ENCODE assay signal across 8 cellular contexts in genomic region chr7:140697447-140698143, GRCh38. TPM values are rescaled to one million over a fixed set of nuclear protein-coding genes. Genes with fewer than 3 reads are reported as not detected.
DNase-seq lines count a peak whose midpoint lies in the region; ATAC-seq and TF ChIP-seq lines count a peak whose summit lies in the region.

No MANE protein-coding gene starts in this region.

- DNase-seq in DND-41, result no peak
- peak; percentile 30 for DNase-seq in RWPE1 (ENCODE audit: low spot score)
- DNase-seq in fibroblast of gingiva (ENCODE audit: low read depth), result peak; percentile 39
- DNase-seq in occipital lobe (lab: John Stamatoyannopoulos, UW), result no peak
- no peak for DNase-seq in NCI-H1105 treated with DMSO at 0.1 percent for 48 hours (lab: John Stamatoyannopoulos, UW)

- H2AFZ ChIP-seq in DND-41 (ENCODE audit: low read depth, low read length) (peak overlapping the region; percentile 95), parathyroid adenoma (peak overlapping the region; percentile 87)

- H3K36me3 ChIP-seq in DND-41 (ENCODE audit: insufficient read depth, low read length) (peaks cover 19% of the 10 kb centered on the region), parathyroid adenoma (ENCODE audit: control insufficient read depth, insufficient read depth, low read length) (no peaks in the 10 kb centered on the region)

- H3K27me3 ChIP-seq in DND-41 (ENCODE audit: insufficient read depth, low read length, poor library complexity), result no peaks in the 10 kb centered on the region
- no peaks in the 10 kb centered on the region for H3K27me3 ChIP-seq in parathyroid adenoma (ENCODE audit: control insufficient read depth, insufficient read depth, low read length)

- H3K4me3 ChIP-seq in DND-41 (ENCODE audit: low read depth in 1 of 2, low read length in 2 of 2), result peak overlapping the region; percentile 48 to 93
- peak overlapping the region; percentile 86 for H3K4me3 ChIP-seq in parathyroid adenoma (ENCODE audit: low read depth, low read length)

- H3K79me2 ChIP-seq in DND-41 (ENCODE audit: insufficient read depth, low read length) (peaks cover 58% of the 10 kb centered on the region), parathyroid adenoma (peaks cover 26% of the 10 kb centered on the region)

- peak; percentile 10 for TF ChIP-seq CTCF in DND-41 (IDR thresholded peaks at IDR 0.05; ENCODE audit: borderline replicate concordance, extremely low read depth, low read length, poor library complexity, severe bottlenecking)
- no peak for TF ChIP-seq CTCF in RWPE1 (conservative IDR thresholded peaks at IDR 0.05; ENCODE audit: low read depth)
- no peak for TF ChIP-seq CTCF in parathyroid adenoma (IDR thresholded peaks at IDR 0.05)

- POLR2A ChIA-PET in RWPE1 (lab: Yijun Ruan, JAX; ENCODE audit: low non-redundant PET), result no interaction called here

- H3K4me2 ChIP-seq in DND-41 (ENCODE audit: insufficient read depth, low read length) (peak overlapping the region; percentile 99), parathyroid adenoma (ENCODE audit: low read length) (peak overlapping the region; percentile 81)

- H3K9me3 ChIP-seq in DND-41 (ENCODE audit: insufficient read depth, low read length, severe bottlenecking), result no peaks in the 10 kb centered on the region
- no peaks in the 10 kb centered on the region for H3K9me3 ChIP-seq in parathyroid adenoma (ENCODE audit: control insufficient read depth, low read length)

- peaks cover 31% of the 10 kb centered on the region for H3K4me1 ChIP-seq in DND-41 (ENCODE audit: insufficient read depth, low read length)
- peaks cover 11% of the 10 kb centered on the region for H3K4me1 ChIP-seq in parathyroid adenoma

- CTCF ChIA-PET in RWPE1 (lab: Yijun Ruan, JAX), result no interaction called here

- H3K27ac ChIP-seq in DND-41 (ENCODE audit: low read length) (peak overlapping the region; percentile 75), RWPE1 (peak overlapping the region; percentile 87), parathyroid adenoma (peak overlapping the region; percentile 91)

- H3K9ac ChIP-seq in DND-41 (ENCODE audit: low read depth, low read length) (peak overlapping the region; percentile 70), parathyroid adenoma (no peak overlapping the region)

- H4K20me1 ChIP-seq in DND-41 (ENCODE audit: insufficient read depth, low read length), result peaks cover 22% of the 10 kb centered on the region; the same call in 1 of the 2 replicates

- ATAC-seq in DND-41 (ENCODE audit: insufficient read depth, low read depth), result no peak
- no peak for ATAC-seq in HG03175 (IDR thresholded peaks at IDR 0.05; ENCODE audit: unreplicated experiment)
- ATAC-seq in GM19328 (IDR thresholded peaks at IDR 0.05; ENCODE audit: unreplicated experiment), result no peak

RNA-seq across cellular contexts. Expression of gene NDUFB2, which starts 1.1 kb away (rescaled TPM):
- 45.4 TPM for total RNA-seq in occipital lobe

RNA-seq across cellular contexts. Expression of gene ADCK2, which starts 24.9 kb away (rescaled TPM):
- total RNA-seq in occipital lobe, result 47.6 TPM

RNA-seq across cellular contexts. Expression of gene DENND2A, which starts 57.0 kb away (rescaled TPM):
- total RNA-seq in occipital lobe, result 16.4 TPM

Comparison
In these comparisons a context has a peak if more than half of its experiments do, and no peak if none do; other contexts are left out.
1. DNase-seq: peak in RWPE1 (single experiment) and fibroblast of gingiva (single experiment); none in DND-41 (single experiment), occipital lobe (single experiment) and NCI-H1105 treated with DMSO at 0.1 percent for 48 hours (single experiment).
2. Peak in every context shown above with its lines, with median percentiles within 50 percentile points of each other: H3K27ac ChIP-seq.